Comparison of ENCODE assay signal across 31 cellular contexts in the genomic region with DNA sequence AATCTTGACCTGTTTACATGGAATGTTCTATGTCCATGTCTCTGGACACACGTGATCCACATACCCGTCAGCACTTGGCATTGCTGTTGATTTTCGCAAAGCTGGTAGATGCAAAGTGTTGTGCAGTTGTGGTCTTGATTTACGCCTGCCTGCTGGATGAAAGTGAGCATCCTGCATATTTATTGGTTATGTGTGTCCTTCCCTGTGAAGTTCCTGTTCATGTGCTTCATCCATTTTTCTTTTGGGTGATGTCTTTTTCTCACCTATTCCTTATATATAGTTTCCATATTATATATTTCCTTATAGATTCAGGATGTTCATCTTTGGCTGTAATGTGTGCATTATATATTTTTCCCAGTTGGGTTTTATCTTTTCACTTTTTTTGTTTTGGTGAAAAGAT.
"Had no signal": no experiment of that assay in that cellular context is flagged by ENCODE, and none has a peak within 500 bp of the region (broad histone marks: within the 10 kb centered on the region; RNA-seq: fewer than 3 reads in every experiment).

No MANE protein-coding gene starts in this region.

- H3K4me3 ChIP-seq: adrenal gland, body of pancreas, breast epithelium had no signal

- H3K27me3 ChIP-seq: adrenal gland, body of pancreas, brain microvascular endothelial cell, breast epithelium had no signal

- H3K9me3 ChIP-seq: adrenal gland, body of pancreas, breast epithelium had no signal

- H3K36me3 ChIP-seq: adrenal gland, brain microvascular endothelial cell, breast epithelium had no signal

- FAIRE-seq: astrocyte, TTC549 had no signal

- DNase-seq: activated B cell treated with CpG ODN at 0.5 μM for 24 hours; activated CD4-positive, alpha-beta memory T cell treated with anti-CD3 and anti-CD28 coated beads for 36 hours; activated CD4-positive, alpha-beta T cell treated with anti-CD3 and anti-CD28 coated beads for 4 hours; activated CD4-positive, alpha-beta T cell treated with anti-CD3 and anti-CD28 coated beads, Interleukin-2, amount 10 ng/mL, durations not matched to agents 24 days and 14 days; activated CD4-positive, alpha-beta T cell treated with anti-CD3 and anti-CD28 coated beads, Interleukin-2, amount 50 U/mL, for 1 hour; activated CD4-positive, alpha-beta T cell treated with anti-CD3 and anti-CD28 coated beads, Interleukin-2, amount 50 U/mL, for 4 hours; activated CD4-positive, CD25-positive, alpha-beta regulatory T cell treated with anti-CD3 and anti-CD28 coated beads, Interleukin-2, amount 50 U/mL, for 72 hours; activated CD8-positive, alpha-beta memory T cell treated with anti-CD3 and anti-CD28 coated beads, Interleukin-2, amount 50 U/mL, for 4 hours; activated CD8-positive, alpha-beta T cell treated with anti-CD3 and anti-CD28 coated beads for 36 hours; activated effector memory CD4-positive, alpha-beta T cell treated with anti-CD3 and anti-CD28 coated beads, Interleukin-2, amount 50 U/mL, for 16 hours; activated gamma-delta T cell treated with Interleukin-2 at 50 U/mL for 16 hours; activated naive CD4-positive, alpha-beta T cell; activated naive CD4-positive, alpha-beta T cell treated with anti-CD3 and anti-CD28 coated beads for 36 hours; activated naive CD4-positive, alpha-beta T cell treated with anti-CD3 and anti-CD28 coated beads, Interleukin-2, amount 50 U/mL, for 16 hours; activated naive CD8-positive, alpha-beta T cell treated with anti-CD3 and anti-CD28 coated beads for 36 hours; activated T-cell treated with anti-CD3 and anti-CD28 coated beads for 4 hours; activated T-cell treated with anti-CD3 and anti-CD28 coated beads, Interleukin-2, amount 50 U/mL, for 1 hour; activated T-cell treated with anti-CD3 and anti-CD28 coated beads, Interleukin-2, amount 50 U/mL, for 4 hours; activated T-cell treated with anti-CD3 and anti-CD28 coated beads, Interleukin-2, amount 50 U/mL, for 72 hours; adrenal gland; amniotic stem cell; body of pancreas; brain microvascular endothelial cell; central memory CD4-positive, alpha-beta T cell; T-helper 1 cell; T-helper 9 cell had no signal

- H3K27ac ChIP-seq: adrenal gland, body of pancreas, brain microvascular endothelial cell, breast epithelium, VCaP had no signal

- ATAC-seq: activated CD8-positive, alpha-beta T cell treated with anti-CD3 and anti-CD28 coated beads for 36 hours; activated T-cell treated with anti-CD3 and anti-CD28 coated beads, Interleukin-2, amount 50 U/mL, for 4 hours; activated T-cell treated with anti-CD3 and anti-CD28 coated beads, Interleukin-2, amount 50 U/mL, for 72 hours; activated T-helper 17 cell treated with anti-CD3 and anti-CD28 coated beads, Interleukin-2, amount 50 U/mL, for 72 hours; body of pancreas had no signal
